In the genomic region with DNA sequence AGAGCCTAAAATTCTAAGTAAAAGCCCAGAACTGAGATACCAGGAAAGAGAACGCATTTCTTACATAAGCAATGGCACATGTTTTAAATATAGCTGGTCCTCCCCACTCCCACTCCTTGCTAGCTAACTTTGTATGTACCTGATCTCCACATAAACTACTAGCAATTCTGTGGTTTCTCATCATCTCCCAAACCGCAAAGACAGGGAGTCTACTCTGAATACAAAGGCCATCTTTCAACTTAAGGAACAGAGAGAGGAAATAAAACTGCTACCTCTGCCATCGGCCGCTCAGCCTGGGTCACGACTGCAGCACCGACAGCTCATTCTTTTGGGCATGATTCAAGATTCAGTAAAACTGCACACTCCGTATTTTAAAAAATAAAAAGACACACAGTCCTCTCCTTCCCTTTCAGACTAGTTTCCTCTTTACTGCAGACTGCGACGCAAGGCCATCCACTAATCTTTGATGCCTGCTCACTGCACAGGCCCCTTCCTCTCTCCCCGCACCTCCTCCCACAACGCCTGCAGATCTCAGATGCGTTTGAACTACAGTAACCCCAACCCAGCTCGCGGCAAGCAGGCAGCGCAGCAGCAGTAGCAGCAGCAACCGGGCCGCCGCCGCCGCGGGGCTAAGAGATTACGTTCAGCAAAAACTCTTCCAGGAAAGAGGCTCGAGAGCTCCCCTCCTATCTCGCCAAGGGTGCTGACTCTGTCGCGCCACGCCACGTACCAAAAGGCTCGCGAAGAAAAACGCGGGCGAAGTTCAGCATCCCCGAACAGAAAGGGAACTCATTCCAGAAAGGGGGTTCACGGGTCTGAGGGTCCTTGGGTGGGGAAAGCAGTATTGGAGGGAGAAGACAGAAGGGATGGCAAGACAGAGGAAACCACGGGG, we compare ENCODE assay signal across 8 cellular contexts. TPM values are rescaled to one million over a fixed set of nuclear protein-coding genes. Genes with fewer than 3 reads are reported as not detected.
DNase-seq lines count a peak whose midpoint lies in the region; ATAC-seq and TF ChIP-seq lines count a peak whose summit lies in the region.

No MANE protein-coding gene starts in this region.

- no peaks in the 10 kb centered on the region for H3K27me3 ChIP-seq in layer of hippocampus (ENCODE audit: control insufficient read depth, insufficient read depth, low read length)

- H3K27me3 Mint-ChIP-seq in activated CD4-positive, alpha-beta T cell treated with anti-CD3 and anti-CD28 coated beads for 36 hours, result no peaks in the 10 kb centered on the region
- no peaks in the 10 kb centered on the region for H3K27me3 Mint-ChIP-seq in chondrocyte (ENCODE audit: low read depth)

- peak overlapping the region; percentile 100 for H3K4me3 Mint-ChIP-seq in activated CD4-positive, alpha-beta T cell treated with anti-CD3 and anti-CD28 coated beads for 36 hours
- H3K4me3 Mint-ChIP-seq in chondrocyte (ENCODE audit: unreplicated experiment), result peak overlapping the region; percentile 97

- peaks cover 55% of the 10 kb centered on the region for H3K4me1 Mint-ChIP-seq in activated CD4-positive, alpha-beta T cell treated with anti-CD3 and anti-CD28 coated beads for 36 hours
- H3K4me1 Mint-ChIP-seq in chondrocyte (ENCODE audit: low read depth), result peaks cover 57% of the 10 kb centered on the region

- ATAC-seq in GM18867 (IDR thresholded peaks at IDR 0.05; ENCODE audit: unreplicated experiment) (peak; percentile 49), HG03097 (IDR thresholded peaks at IDR 0.05; ENCODE audit: low FRiP score, unreplicated experiment) (peak; percentile 54)
- peak; percentile 74 for ATAC-seq in activated CD4-positive, alpha-beta T cell treated with anti-CD3 and anti-CD28 coated beads for 36 hours

- H3K36me3 Mint-ChIP-seq in activated CD4-positive, alpha-beta T cell treated with anti-CD3 and anti-CD28 coated beads for 36 hours (ENCODE audit: low read depth), result peaks cover 43% of the 10 kb centered on the region
- peaks cover 2% of the 10 kb centered on the region for H3K36me3 Mint-ChIP-seq in chondrocyte (ENCODE audit: low read depth)

- TF ChIP-seq CTCF in chondrocyte (IDR thresholded peaks at IDR 0.05), result peak; percentile 38

- H3K9me3 Mint-ChIP-seq in activated CD4-positive, alpha-beta T cell treated with anti-CD3 and anti-CD28 coated beads for 36 hours (ENCODE audit: low read depth), result no peaks in the 10 kb centered on the region
- H3K9me3 Mint-ChIP-seq in chondrocyte (ENCODE audit: low read depth), result no peaks in the 10 kb centered on the region

- peak overlapping the region; percentile 100 for H3K27ac Mint-ChIP-seq in activated CD4-positive, alpha-beta T cell treated with anti-CD3 and anti-CD28 coated beads for 36 hours
- H3K27ac Mint-ChIP-seq in chondrocyte (ENCODE audit: unreplicated experiment), result peak overlapping the region; percentile 100

- peak overlapping the region; percentile 82 for H3K27ac ChIP-seq in layer of hippocampus (ENCODE audit: low read depth, low read length)

- CTCF ChIA-PET in activated CD4-positive, alpha-beta T cell treated with anti-CD3 and anti-CD28 coated beads for 36 hours (lab: Charles Lee), result interaction anchor here (0.6 to 3.1 kb wide), 20 partner anchors 10 to 1898 kb away, joined by 3 to 22 read pairs (median 3); no protein-coding TSS in a partner anchor

- intact Hi-C loops in activated CD4-positive, alpha-beta T cell treated with anti-CD3 and anti-CD28 coated beads for 36 hours (cut with DNase I, micrococcal nuclease), result loop anchor here (1.0 to 10.0 kb wide), 17 partner anchors 23 to 1936 kb away; partner anchors contain the start of genes PWWP2A (in 2 of the 2), TTC1 (in 2 of the 2), CLINT1 (in 1 of the 2) and SLU7 (in 1 of the 2)

- POLR2A ChIA-PET in activated CD4-positive, alpha-beta T cell treated with anti-CD3 and anti-CD28 coated beads for 36 hours (lab: Charles Lee), result interaction anchor here (0.6 to 1.4 kb wide), 11 partner anchors 12 to 803 kb away, joined by 3 to 16 read pairs (median 4); no protein-coding TSS in a partner anchor

- in situ Hi-C loops in ACHN (cut with HindIII; ENCODE audit: low pct_ligation_motif_present, low pct_unique_long_range_greater_than_20kb, low sequenced_read_pairs), result no loop called here

- DNase-seq in ACHN (peak; percentile 68), NCI-H446 treated with DMSO at 0.1 percent for 48 hours (lab: John Stamatoyannopoulos, UW) (peak; percentile 43), chondrocyte (ENCODE audit: low spot score) (no peak)
- DNase-seq in activated CD4-positive, alpha-beta T cell treated with anti-CD3 and anti-CD28 coated beads for 36 hours, result peak; percentile 91
- DNase-seq in stimulated activated CD4-positive, alpha-beta T cell treated with anti-CD3 and anti-CD28 coated beads, Interleukin-1b, Interleukin-23, amount 100 ng/mL, for 24 hours (ENCODE audit: low read depth in 4 of 4, low spot score in 1 of 4), result peak in 3 of 4 experiments; percentile 53 to 74 (median 69)

RNA-seq across cellular contexts. Expression of gene RNF145, which starts 1.5 kb away (rescaled TPM):
- 10 to 100 TPM; 81.9 to 87.5 TPM for total RNA-seq in activated CD4-positive, alpha-beta T cell treated with anti-CD3 and anti-CD28 coated beads for 36 hours
- 79.0 to 83.9 TPM (median 82.5 TPM) in 3 replicates for total RNA-seq in chondrocyte

RNA-seq across cellular contexts. Expression of gene UBLCP1, which starts 55.2 kb away (rescaled TPM):
- 10 to 100 TPM; 26.0 to 31.0 TPM for total RNA-seq in activated CD4-positive, alpha-beta T cell treated with anti-CD3 and anti-CD28 coated beads for 36 hours
- total RNA-seq in chondrocyte, result 31.7 to 35.5 TPM (median 33.2 TPM) in 3 replicates
